8 cellular contexts compared by ENCODE assay signal in the genomic region with DNA sequence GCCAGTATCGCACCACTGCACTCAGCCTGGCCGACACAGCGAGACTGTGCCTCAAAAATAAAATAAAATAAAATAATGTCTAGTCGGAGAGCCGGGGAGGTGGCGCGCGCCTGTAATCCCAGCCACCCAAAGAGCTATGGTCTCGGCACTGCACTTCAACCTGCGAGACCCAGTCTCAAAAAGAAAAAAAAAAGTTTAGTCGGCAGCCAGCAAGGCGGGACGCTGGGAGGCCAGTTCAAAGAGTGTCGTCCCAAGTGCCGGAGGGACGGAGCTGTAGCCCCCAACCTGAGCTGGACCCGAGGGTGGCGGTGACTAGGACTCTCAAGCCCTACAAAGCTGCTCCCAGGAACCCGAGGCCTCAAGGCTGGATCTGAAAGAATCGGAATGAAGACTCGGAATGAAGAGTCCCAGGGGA. TPM values are rescaled to one million over a fixed set of nuclear protein-coding genes. Genes with fewer than 3 reads are reported as not detected.
DNase-seq lines count a peak whose midpoint lies in the region; ATAC-seq and TF ChIP-seq lines count a peak whose summit lies in the region.

No MANE protein-coding gene starts in this region.

- POLR2A ChIA-PET in SK-N-SH (lab: Yijun Ruan, JAX), result interaction anchor here (0.6 to 1.5 kb wide), 8 partner anchors 10 to 210 kb away, joined by 3 to 5 read pairs (median 3); a partner anchor contains a TSS

- in situ Hi-C loops in gastrocnemius medialis (cut with MboI; ENCODE audit: low sequenced_read_pairs in 4 of 4), result no loop called here

- TF ChIP-seq RAD21 in SK-N-SH (IDR thresholded peaks at IDR 0.05; ENCODE audit: low read length), result no peak

- H3K9ac ChIP-seq in SK-N-SH, result peak overlapping the region; percentile 75

- H3K4me3 ChIP-seq in SK-N-SH (ENCODE audit: low read depth in 2 of 2, low read length in 1 of 2), result peak overlapping the region; percentile 59 to 70
- peak overlapping the region; percentile 56 to 79 (median 67) for H3K4me3 ChIP-seq in gastrocnemius medialis

- H3K4me1 ChIP-seq in SK-N-SH (ENCODE audit: control insufficient read depth in 1 of 2, insufficient read depth in 2 of 2, low read depth in 1 of 2, low read length in 1 of 2), result peaks cover 2 to 4% of the 10 kb centered on the region in 2 experiments; a peak in 1 of 4 replicates
- H3K4me1 ChIP-seq in foreskin keratinocyte, result peaks cover 18% of the 10 kb centered on the region
- H3K4me1 ChIP-seq in gastrocnemius medialis, result peaks cover 6 to 14% of the 10 kb centered on the region in 2 donors

- ATAC-seq in GM19351 (IDR thresholded peaks at IDR 0.05; ENCODE audit: unreplicated experiment) (peak; percentile 5), foreskin keratinocyte (no peak), gastrocnemius medialis (peak in 1 of 2 donors; percentile 37)

- H3K27me3 ChIP-seq in SK-N-SH (ENCODE audit: insufficient read depth) (no peaks in the 10 kb centered on the region), foreskin keratinocyte (no peaks in the 10 kb centered on the region), gastrocnemius medialis (no peaks in the 10 kb centered on the region)

- peak overlapping the region; percentile 58 to 80 for H3K27ac ChIP-seq in SK-N-SH (ENCODE audit: low read depth in 2 of 2, low read length in 1 of 2)
- peak overlapping the region; percentile 1 for H3K27ac ChIP-seq in foreskin keratinocyte
- peak overlapping the region; percentile 87 to 94 (median 92) for H3K27ac ChIP-seq in gastrocnemius medialis

- intact Hi-C loops in gastrocnemius medialis (cut with DNase I; ENCODE audit: low total_unique reads), result loop anchor here (2.0 to 10.0 kb wide), 2 partner anchors 28 to 150 kb away; a partner anchor contains a TSS

- TF ChIP-seq EP300 in SK-N-SH (IDR thresholded peaks at IDR 0.05; ENCODE audit: borderline replicate concordance in 1 of 2, low read depth in 1 of 2, low read length in 1 of 2), result no peak

- peaks cover 4% of the 10 kb centered on the region for H3F3A ChIP-seq in SK-N-SH (replicated peaks; ENCODE audit: insufficient read depth)

- no peaks in the 10 kb centered on the region for H3K79me2 ChIP-seq in SK-N-SH (ENCODE audit: insufficient read depth)

- 37% methylated on average over 14 of the region's 21 CpGs for WGBS in SK-N-SH (ENCODE audit: low lambda C conversion rate)

- TF ChIP-seq POLR2A in gastrocnemius medialis (IDR thresholded peaks at IDR 0.05), result no peak

- H3K4me2 ChIP-seq in SK-N-SH, result peak overlapping the region; percentile 75

- H3K36me3 ChIP-seq in SK-N-SH (replicated peaks in 1 of 2; ENCODE audit: control insufficient read depth in 1 of 2, insufficient read depth in 2 of 2, low read length in 1 of 2) (no peaks in the 10 kb centered on the region), gastrocnemius medialis (peaks cover 0 to 12% of the 10 kb centered on the region in 2 donors)

- H4K20me1 ChIP-seq in SK-N-SH (ENCODE audit: insufficient read depth), result no peaks in the 10 kb centered on the region

- peak overlapping the region; percentile 84 for H2AFZ ChIP-seq in SK-N-SH (ENCODE audit: low read depth)

- TF ChIP-seq CTCF in SK-N-SH (IDR thresholded peaks at IDR 0.05), result no peak
- TF ChIP-seq CTCF in foreskin keratinocyte (conservative IDR thresholded peaks at IDR 0.05), result no peak
- TF ChIP-seq CTCF in gastrocnemius medialis (IDR thresholded peaks at IDR 0.05 in 4 of 5, conservative IDR thresholded peaks at IDR 0.05 in 1 of 5), result no peak

- H3K9me3 ChIP-seq in SK-N-SH (no peaks in the 10 kb centered on the region), gastrocnemius medialis (no peaks in the 10 kb centered on the region)

- CTCF ChIA-PET in SK-N-SH (lab: Yijun Ruan, JAX), result interaction anchor here (0.8 to 4.6 kb wide), 7 partner anchors 11 to 259 kb away, joined by 3 to 34 read pairs (median 4); no protein-coding TSS in a partner anchor

- H3K9me2 ChIP-seq in SK-N-SH, result no peaks in the 10 kb centered on the region

- no peak for DNase-seq in SK-N-SH
- no peak for DNase-seq in foreskin keratinocyte
- no peak for DNase-seq in gastrocnemius medialis
- DNase-seq in RPMI8226, result no peak
- DNase-seq in islet precursor cell, result no peak
- no peak for DNase-seq in activated CD4-positive, alpha-beta T cell treated with anti-CD3 and anti-CD28 coated beads for 4 hours
- DNase-seq in nucleus accumbens (lab: John Stamatoyannopoulos, UW), result no peak

TF ChIP-seq in SK-N-SH, 30 proteins besides CTCF, POLR2A, EP300 and RAD21:
- no peak for TF ChIP-seq TEAD4 (IDR thresholded peaks at IDR 0.05; ENCODE audit: borderline replicate concordance, insufficient read depth)
- TF ChIP-seq, protein P1, sequence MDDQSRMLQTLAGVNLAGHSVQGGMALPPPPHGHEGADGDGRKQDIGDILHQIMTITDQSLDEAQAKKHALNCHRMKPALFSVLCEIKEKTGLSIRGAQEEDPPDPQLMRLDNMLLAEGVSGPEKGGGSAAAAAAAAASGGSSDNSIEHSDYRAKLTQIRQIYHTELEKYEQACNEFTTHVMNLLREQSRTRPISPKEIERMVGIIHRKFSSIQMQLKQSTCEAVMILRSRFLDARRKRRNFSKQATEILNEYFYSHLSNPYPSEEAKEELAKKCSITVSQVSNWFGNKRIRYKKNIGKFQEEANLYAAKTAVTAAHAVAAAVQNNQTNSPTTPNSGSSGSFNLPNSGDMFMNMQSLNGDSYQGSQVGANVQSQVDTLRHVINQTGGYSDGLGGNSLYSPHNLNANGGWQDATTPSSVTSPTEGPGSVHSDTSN (IDR thresholded peaks at IDR 0.05), result no peak
- TF ChIP-seq NFIC (IDR thresholded peaks at IDR 0.05; ENCODE audit: borderline replicate concordance), result no peak
- TF ChIP-seq TCF12 (IDR thresholded peaks at IDR 0.05), result no peak
- TF ChIP-seq GABPA (IDR thresholded peaks at IDR 0.05; ENCODE audit: low read depth), result no peak
- no peak for TF ChIP-seq NRF1 (IDR thresholded peaks at IDR 0.05; ENCODE audit: low read depth, low read length)
- no peak for TF ChIP-seq RFX5 (IDR thresholded peaks at IDR 0.05; ENCODE audit: low read length)
- TF ChIP-seq, protein P2, sequence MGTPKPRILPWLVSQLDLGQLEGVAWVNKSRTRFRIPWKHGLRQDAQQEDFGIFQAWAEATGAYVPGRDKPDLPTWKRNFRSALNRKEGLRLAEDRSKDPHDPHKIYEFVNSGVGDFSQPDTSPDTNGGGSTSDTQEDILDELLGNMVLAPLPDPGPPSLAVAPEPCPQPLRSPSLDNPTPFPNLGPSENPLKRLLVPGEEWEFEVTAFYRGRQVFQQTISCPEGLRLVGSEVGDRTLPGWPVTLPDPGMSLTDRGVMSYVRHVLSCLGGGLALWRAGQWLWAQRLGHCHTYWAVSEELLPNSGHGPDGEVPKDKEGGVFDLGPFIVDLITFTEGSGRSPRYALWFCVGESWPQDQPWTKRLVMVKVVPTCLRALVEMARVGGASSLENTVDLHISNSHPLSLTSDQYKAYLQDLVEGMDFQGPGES (IDR thresholded peaks at IDR 0.05; ENCODE audit: low read depth, low read length), result no peak
- no peak for TF ChIP-seq FOXJ3 (CRISPR knock-in tag; IDR thresholded peaks at IDR 0.05)
- no peak for TF ChIP-seq EZH2phosphoT487 (IDR thresholded peaks at IDR 0.05; ENCODE audit: borderline replicate concordance, low read depth)

RNA-seq across cellular contexts. Expression of a gene that starts 0.6 kb away (rescaled TPM):
- polyA plus RNA-seq in SK-N-SH (2012; rRNA removed) (0.50 and 0.72 TPM in 2 replicates), foreskin keratinocyte (0.13 and 0.16 TPM in 2 replicates)
- 0.13 and 0.37 TPM in 2 replicates for polyA plus RNA-seq in SK-N-SH (2012; cell fraction: cytosol; rRNA removed)
- polyA plus RNA-seq in SK-N-SH (2012; cell fraction: nucleus; rRNA removed), result 0.68 and 0.89 TPM in 2 replicates
- total RNA-seq in foreskin keratinocyte (not detected in 2 replicates), gastrocnemius medialis (not detected)

RNA-seq across cellular contexts. Expression of a gene that starts 7.0 kb away (rescaled TPM):
- polyA plus RNA-seq in SK-N-SH (2012; rRNA removed) (20.2 and 32.3 TPM in 2 replicates), foreskin keratinocyte (87.6 and 100 TPM in 2 replicates)
- 9.6 and 16.2 TPM in 2 replicates for polyA plus RNA-seq in SK-N-SH (2012; cell fraction: cytosol; rRNA removed)
- polyA plus RNA-seq in SK-N-SH (2012; cell fraction: nucleus; rRNA removed), result 35.6 and 37.4 TPM in 2 replicates
- total RNA-seq in foreskin keratinocyte (59.5 and 73.1 TPM in 2 replicates), gastrocnemius medialis (1 to 10 TPM; 1.5 to 8.5 (median 5.6) TPM)

RNA-seq across cellular contexts. Expression of a gene that starts 27.7 kb away (rescaled TPM):
- polyA plus RNA-seq in SK-N-SH (2012; rRNA removed), result 22.2 and 22.7 TPM in 2 replicates
- 14.8 and 16.8 TPM in 2 replicates for polyA plus RNA-seq in SK-N-SH (2012; cell fraction: cytosol; rRNA removed)
- 31.3 and 33.8 TPM in 2 replicates for polyA plus RNA-seq in SK-N-SH (2012; cell fraction: nucleus; rRNA removed)
- total RNA-seq in foreskin keratinocyte, result 26.2 and 27.4 TPM in 2 replicates
- 21.0 and 23.6 TPM in 2 replicates for polyA plus RNA-seq in foreskin keratinocyte
- total RNA-seq in gastrocnemius medialis, result 10 to 100 TPM; 15.0 to 26.7 (median 18.4) TPM

RNA-seq across cellular contexts. Expression of a gene that starts 34.3 kb away (rescaled TPM):
- polyA plus RNA-seq in SK-N-SH (2012; rRNA removed) (2.4 and 3.4 TPM in 2 replicates), foreskin keratinocyte (1.3 and 2.1 TPM in 2 replicates)
- polyA plus RNA-seq in SK-N-SH (2012; cell fraction: cytosol; rRNA removed), result 1.9 and 3.0 TPM in 2 replicates
- polyA plus RNA-seq in SK-N-SH (2012; cell fraction: nucleus; rRNA removed), result 11.2 and 16.1 TPM in 2 replicates
- total RNA-seq in foreskin keratinocyte (0.65 and 1.6 TPM in 2 replicates), gastrocnemius medialis (10 to 100 TPM in 2 of 4 donors, 1 to 10 TPM in 2; 5.6 to 30.0 (median 10.7) TPM)

Comparison
In these comparisons a context has a peak if more than half of its experiments do, and no peak if none do; other contexts are left out.
1. H3K27ac ChIP-seq: peak in every context shown above with its lines; median percentile 92 in gastrocnemius medialis; 69 in SK-N-SH; 1 in foreskin keratinocyte.